1 cellular context compared by ENCODE assay signal in the genomic region with DNA sequence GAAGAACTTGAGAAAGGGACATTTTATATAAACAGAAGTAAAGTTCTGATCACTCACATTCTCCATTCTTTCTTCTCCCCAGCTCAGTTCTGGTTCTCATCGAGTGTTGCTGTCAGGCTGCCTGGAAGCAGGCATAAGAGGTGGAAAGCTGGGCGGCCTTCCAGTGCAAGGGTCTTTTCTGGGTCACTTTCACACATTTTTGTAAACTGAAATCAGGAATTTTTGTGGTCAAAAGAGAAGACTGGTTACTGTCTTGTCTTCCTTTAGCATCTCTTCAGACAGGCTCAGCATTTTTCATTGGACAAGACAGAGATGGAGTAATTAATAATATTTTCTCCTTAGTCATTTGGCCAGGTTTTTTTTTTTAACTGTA.
TF ChIP-seq lines count a peak whose summit lies in the region.

No MANE protein-coding gene starts in this region.

TF ChIP-seq in GM12878, 131 proteins besides CTCF, POLR2A, EP300 and RAD21 (continued from another document):
- TF ChIP-seq, protein P1, sequence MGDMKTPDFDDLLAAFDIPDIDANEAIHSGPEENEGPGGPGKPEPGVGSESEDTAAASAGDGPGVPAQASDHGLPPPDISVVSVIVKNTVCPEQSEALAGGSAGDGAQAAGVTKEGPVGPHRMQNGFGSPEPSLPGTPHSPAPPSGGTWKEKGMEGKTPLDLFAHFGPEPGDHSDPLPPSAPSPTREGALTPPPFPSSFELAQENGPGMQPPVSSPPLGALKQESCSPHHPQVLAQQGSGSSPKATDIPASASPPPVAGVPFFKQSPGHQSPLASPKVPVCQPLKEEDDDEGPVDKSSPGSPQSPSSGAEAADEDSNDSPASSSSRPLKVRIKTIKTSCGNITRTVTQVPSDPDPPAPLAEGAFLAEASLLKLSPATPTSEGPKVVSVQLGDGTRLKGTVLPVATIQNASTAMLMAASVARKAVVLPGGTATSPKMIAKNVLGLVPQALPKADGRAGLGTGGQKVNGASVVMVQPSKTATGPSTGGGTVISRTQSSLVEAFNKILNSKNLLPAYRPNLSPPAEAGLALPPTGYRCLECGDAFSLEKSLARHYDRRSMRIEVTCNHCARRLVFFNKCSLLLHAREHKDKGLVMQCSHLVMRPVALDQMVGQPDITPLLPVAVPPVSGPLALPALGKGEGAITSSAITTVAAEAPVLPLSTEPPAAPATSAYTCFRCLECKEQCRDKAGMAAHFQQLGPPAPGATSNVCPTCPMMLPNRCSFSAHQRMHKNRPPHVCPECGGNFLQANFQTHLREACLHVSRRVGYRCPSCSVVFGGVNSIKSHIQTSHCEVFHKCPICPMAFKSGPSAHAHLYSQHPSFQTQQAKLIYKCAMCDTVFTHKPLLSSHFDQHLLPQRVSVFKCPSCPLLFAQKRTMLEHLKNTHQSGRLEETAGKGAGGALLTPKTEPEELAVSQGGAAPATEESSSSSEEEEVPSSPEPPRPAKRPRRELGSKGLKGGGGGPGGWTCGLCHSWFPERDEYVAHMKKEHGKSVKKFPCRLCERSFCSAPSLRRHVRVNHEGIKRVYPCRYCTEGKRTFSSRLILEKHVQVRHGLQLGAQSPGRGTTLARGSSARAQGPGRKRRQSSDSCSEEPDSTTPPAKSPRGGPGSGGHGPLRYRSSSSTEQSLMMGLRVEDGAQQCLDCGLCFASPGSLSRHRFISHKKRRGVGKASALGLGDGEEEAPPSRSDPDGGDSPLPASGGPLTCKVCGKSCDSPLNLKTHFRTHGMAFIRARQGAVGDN (IDR thresholded peaks at IDR 0.05): no peak
- TF ChIP-seq EED (IDR thresholded peaks at IDR 0.05; ENCODE audit: low read depth) (no peak), SREBF2 (IDR thresholded peaks at IDR 0.05; ENCODE audit: low read length) (no peak), EZH2 (IDR thresholded peaks at IDR 0.05; ENCODE audit: borderline replicate concordance, control insufficient read depth, low read depth, low read length) (no peak), TARDBP (IDR thresholded peaks at IDR 0.05; ENCODE audit: borderline replicate concordance) (no peak), ZBTB40 (IDR thresholded peaks at IDR 0.05; ENCODE audit: borderline replicate concordance) (no peak), NFXL1 (IDR thresholded peaks at IDR 0.05; ENCODE audit: borderline replicate concordance) (no peak), ASH2L (IDR thresholded peaks at IDR 0.05; ENCODE audit: borderline replicate concordance, low read depth) (no peak)
- TF ChIP-seq, protein P2, sequence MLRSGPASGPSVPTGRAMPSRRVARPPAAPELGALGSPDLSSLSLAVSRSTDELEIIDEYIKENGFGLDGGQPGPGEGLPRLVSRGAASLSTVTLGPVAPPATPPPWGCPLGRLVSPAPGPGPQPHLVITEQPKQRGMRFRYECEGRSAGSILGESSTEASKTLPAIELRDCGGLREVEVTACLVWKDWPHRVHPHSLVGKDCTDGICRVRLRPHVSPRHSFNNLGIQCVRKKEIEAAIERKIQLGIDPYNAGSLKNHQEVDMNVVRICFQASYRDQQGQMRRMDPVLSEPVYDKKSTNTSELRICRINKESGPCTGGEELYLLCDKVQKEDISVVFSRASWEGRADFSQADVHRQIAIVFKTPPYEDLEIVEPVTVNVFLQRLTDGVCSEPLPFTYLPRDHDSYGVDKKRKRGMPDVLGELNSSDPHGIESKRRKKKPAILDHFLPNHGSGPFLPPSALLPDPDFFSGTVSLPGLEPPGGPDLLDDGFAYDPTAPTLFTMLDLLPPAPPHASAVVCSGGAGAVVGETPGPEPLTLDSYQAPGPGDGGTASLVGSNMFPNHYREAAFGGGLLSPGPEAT (IDR thresholded peaks at IDR 0.05; ENCODE audit: low read depth): no peak
- TF ChIP-seq, protein P3, sequence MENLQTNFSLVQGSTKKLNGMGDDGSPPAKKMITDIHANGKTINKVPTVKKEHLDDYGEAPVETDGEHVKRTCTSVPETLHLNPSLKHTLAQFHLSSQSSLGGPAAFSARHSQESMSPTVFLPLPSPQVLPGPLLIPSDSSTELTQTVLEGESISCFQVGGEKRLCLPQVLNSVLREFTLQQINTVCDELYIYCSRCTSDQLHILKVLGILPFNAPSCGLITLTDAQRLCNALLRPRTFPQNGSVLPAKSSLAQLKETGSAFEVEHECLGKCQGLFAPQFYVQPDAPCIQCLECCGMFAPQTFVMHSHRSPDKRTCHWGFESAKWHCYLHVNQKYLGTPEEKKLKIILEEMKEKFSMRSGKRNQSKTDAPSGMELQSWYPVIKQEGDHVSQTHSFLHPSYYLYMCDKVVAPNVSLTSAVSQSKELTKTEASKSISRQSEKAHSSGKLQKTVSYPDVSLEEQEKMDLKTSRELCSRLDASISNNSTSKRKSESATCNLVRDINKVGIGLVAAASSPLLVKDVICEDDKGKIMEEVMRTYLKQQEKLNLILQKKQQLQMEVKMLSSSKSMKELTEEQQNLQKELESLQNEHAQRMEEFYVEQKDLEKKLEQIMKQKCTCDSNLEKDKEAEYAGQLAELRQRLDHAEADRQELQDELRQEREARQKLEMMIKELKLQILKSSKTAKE (IDR thresholded peaks at IDR 0.05; ENCODE audit: low read depth, poor library complexity, severe bottlenecking): no peak
